In genomic region chr1:25815208-25816111, GRCh38 we compare ENCODE assay signal across 15 cellular contexts. TPM values are rescaled to one million over a fixed set of nuclear protein-coding genes. Genes with fewer than 3 reads are reported as not detected.
"Had no signal": no experiment of that assay in that cellular context is flagged by ENCODE, and none has a peak within 500 bp of the region (broad histone marks: within the 10 kb centered on the region; RNA-seq: fewer than 3 reads in every experiment).

No MANE protein-coding gene starts in this region.

- H3K27ac ChIP-seq: colonic mucosa, esophagus muscularis mucosa, lower lobe of right lung, neutrophil, tibial artery, vagina had no signal

- H3K36me3 ChIP-seq: colonic mucosa had no signal

- H3K4me3 ChIP-seq: colonic mucosa, esophagus muscularis mucosa, lower lobe of right lung, tibial artery, vagina had no signal

- H3K9me3 Mint-ChIP-seq: activated B cell treated with CpG ODN at 0.5 μM for 24 hours; activated naive CD4-positive, alpha-beta T cell treated with anti-CD3 and anti-CD28 coated beads, Interleukin-2, amount 10 ng/mL, durations not matched to agents 7 days and 5 days; activated T-helper 1 cell treated with anti-CD3 and anti-CD28 coated beads, Interleukin-12 subunit alpha, Interleukin-12 subunit beta, Interleukin-2, Interleukin-4 antibody, amounts not matched to agents 30 ng/mL and 10 ng/mL and 1 ng/mL, durations not matched to agents 14 hours and 24 hours and 36 hours had no signal

- H3K27me3 ChIP-seq: colonic mucosa, esophagus muscularis mucosa, neutrophil, tibial artery, vagina had no signal

- H3K4me3 Mint-ChIP-seq: activated naive CD4-positive, alpha-beta T cell treated with anti-CD3 and anti-CD28 coated beads, Interleukin-2, amount 10 ng/mL, durations not matched to agents 7 days and 5 days; activated T-helper 1 cell treated with anti-CD3 and anti-CD28 coated beads, Interleukin-12 subunit alpha, Interleukin-12 subunit beta, Interleukin-2, Interleukin-4 antibody, amounts not matched to agents 30 ng/mL and 10 ng/mL and 1 ng/mL, durations not matched to agents 14 hours and 24 hours and 36 hours had no signal

- DNase-seq: activated B cell treated with CpG ODN at 0.5 μM for 24 hours; activated CD4-positive, alpha-beta T cell treated with anti-CD3 and anti-CD28 coated beads for 48 hours; activated naive CD4-positive, alpha-beta T cell treated with anti-CD3 and anti-CD28 coated beads, Interleukin-2, amount 10 ng/mL, durations not matched to agents 7 days and 5 days; colonic mucosa; hypothalamus; kidney glomerular epithelial cell; lower lobe of right lung; midbrain; stimulated activated CD4-positive, alpha-beta T cell treated with anti-CD3 and anti-CD28 coated beads, Interleukin-2, amount 100 ng/mL, for 48 hours; stimulated activated naive CD4-positive, alpha-beta T cell; tibial artery had no signal

- H3K27me3 Mint-ChIP-seq: activated B cell treated with CpG ODN at 0.5 μM for 24 hours; activated naive CD4-positive, alpha-beta T cell treated with anti-CD3 and anti-CD28 coated beads, Interleukin-2, amount 10 ng/mL, durations not matched to agents 7 days and 5 days had no signal

- ATAC-seq: lower lobe of right lung had no signal

- H3K27ac Mint-ChIP-seq: activated B cell treated with CpG ODN at 0.5 μM for 24 hours had no signal

- H3K9me3 ChIP-seq: colonic mucosa, esophagus muscularis mucosa, lower lobe of right lung, neutrophil, tibial artery, vagina had no signal

RNA-seq across cellular contexts. Expression of gene AUNIP, which starts 43.8 kb away (rescaled TPM):
- total RNA-seq: esophagus muscularis mucosa, lower lobe of right lung had no signal
